8 cellular contexts compared by ENCODE assay signal in the genomic region with DNA sequence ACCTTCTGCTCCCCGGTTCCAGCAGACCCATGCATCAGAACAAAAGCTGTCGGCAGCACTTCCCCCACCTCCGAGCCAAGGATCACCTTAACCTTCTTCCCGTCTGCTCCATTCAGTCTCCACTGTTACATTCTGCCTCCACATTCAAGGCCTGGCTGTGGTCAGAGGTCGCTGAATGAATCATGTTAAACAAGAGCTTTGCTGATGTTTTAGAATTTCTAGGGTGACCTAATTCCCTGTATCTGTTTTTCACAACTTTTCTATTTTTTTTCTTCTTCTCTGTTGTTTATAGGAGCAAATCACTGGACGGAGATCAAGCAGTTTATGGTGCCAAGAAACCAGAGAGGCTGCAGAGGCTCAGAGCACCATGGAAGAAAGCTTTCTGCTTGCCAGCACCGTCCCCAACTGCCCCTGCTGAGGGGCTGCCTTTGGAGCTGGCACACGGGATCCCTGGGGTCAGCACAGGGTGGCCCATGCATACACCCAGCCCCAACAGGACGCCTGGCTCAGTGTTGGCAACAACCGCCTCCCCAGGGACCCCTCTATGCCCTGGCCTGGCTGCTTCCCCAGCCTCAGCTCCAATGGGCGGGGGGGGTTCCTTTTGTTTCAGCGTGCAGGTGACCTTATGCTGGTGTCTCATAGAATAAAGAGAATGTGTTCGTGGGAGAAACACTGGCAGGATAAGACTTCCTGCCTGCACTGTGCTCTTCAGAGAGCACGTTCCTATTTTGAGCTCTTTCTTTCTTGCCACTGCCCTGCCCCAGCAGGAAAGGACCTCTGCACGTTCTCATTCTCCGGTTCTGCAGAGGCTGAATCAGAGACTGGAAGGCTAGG.
DNase-seq lines count a peak whose midpoint lies in the region; ATAC-seq and TF ChIP-seq lines count a peak whose summit lies in the region.

No MANE protein-coding gene starts in this region.

- H2AFZ ChIP-seq in neuron (ENCODE audit: low read depth, low read length) (peak overlapping the region; percentile 7), PC-3 (ENCODE audit: low read length) (no peak overlapping the region)

- intact Hi-C loops in PC-3 (cut with micrococcal nuclease) = no loop called here

- no peaks in the 10 kb centered on the region for H3K36me3 Mint-ChIP-seq in effector memory CD8-positive, alpha-beta T cell (ENCODE audit: insufficient read depth)

- peak overlapping the region in 1 of 2 donors; percentile 41 for H3K27ac Mint-ChIP-seq in effector memory CD8-positive, alpha-beta T cell

- no peak overlapping the region for H3K9ac ChIP-seq in PC-3 (ENCODE audit: low read length)

- H3K4me3 ChIP-seq in BE2C (ENCODE audit: low read depth, low read length) (no peak overlapping the region), neuron (ENCODE audit: low read length) (no peak overlapping the region), PC-3 (ENCODE audit: low read length) (no peak overlapping the region)

- H3K27ac ChIP-seq in PC-3 (ENCODE audit: low read length) = no peak overlapping the region

- no peaks in the 10 kb centered on the region for H3F3A ChIP-seq in PC-3 (ENCODE audit: low read length, unreplicated experiment)

- H3K4me1 Mint-ChIP-seq in effector memory CD8-positive, alpha-beta T cell (ENCODE audit: low read depth in 2 of 2) = peaks cover 5 to 25% of the 10 kb centered on the region in 2 donors

- H3K27me3 Mint-ChIP-seq in effector memory CD8-positive, alpha-beta T cell = peaks cover 0 to 6% of the 10 kb centered on the region in 2 donors

- no TSS peak for BruUV-seq in PC-3 (replicated peaks; lab: Mats Ljungman, UMichigan)

- no peak for TF ChIP-seq CTCF in BE2C (IDR thresholded peaks at IDR 0.05; ENCODE audit: low read depth, low read length)
- no peak for TF ChIP-seq CTCF in PC-3 (conservative IDR thresholded peaks at IDR 0.05; ENCODE audit: low read depth, low read length)

- peak overlapping the region; percentile 45 to 47 for H3K4me3 Mint-ChIP-seq in effector memory CD8-positive, alpha-beta T cell

- CTCF ChIA-PET in PC-3 (lab: Charles Lee) = no interaction called here

- H3K4me2 ChIP-seq in PC-3 (ENCODE audit: low read length) = no peak overlapping the region

- H3K9me2 ChIP-seq in PC-3 (replicated peaks; ENCODE audit: low read length) = no peaks in the 10 kb centered on the region

- no peaks in the 10 kb centered on the region for H3K9me3 Mint-ChIP-seq in effector memory CD8-positive, alpha-beta T cell

- H3K4me1 ChIP-seq in BE2C (no peaks in the 10 kb centered on the region; the same call in 1 of the 2 replicates), neuron (ENCODE audit: insufficient read depth, low read length) (peaks cover 20% of the 10 kb centered on the region), PC-3 (ENCODE audit: insufficient read depth, low read length) (peaks cover 13% of the 10 kb centered on the region)

- DNase-seq in BE2C (peak; percentile 28), MV-4-11 (lab: John Stamatoyannopoulos, UW) (peak; percentile 25), PC-3 (no peak), pons (ENCODE audit: low spot score) (no peak), iPS-NIHi7 (ENCODE audit: extremely low spot score) (no peak)
- no peak for DNase-seq in effector memory CD8-positive, alpha-beta T cell

- POLR2A ChIA-PET in PC-3 (lab: Charles Lee; ENCODE audit: unreplicated experiment) = no interaction called here

- H4K20me1 ChIP-seq in PC-3 (ENCODE audit: low read length) = no peaks in the 10 kb centered on the region

- H3K27me3 ChIP-seq in BE2C = no peaks in the 10 kb centered on the region
- no peaks in the 10 kb centered on the region for H3K27me3 ChIP-seq in neuron (ENCODE audit: insufficient read depth, low read length)
- H3K27me3 ChIP-seq in PC-3 (ENCODE audit: low read length) = no peaks in the 10 kb centered on the region

- no peaks in the 10 kb centered on the region for H3K79me2 ChIP-seq in PC-3 (ENCODE audit: low read length)

- H3K36me3 ChIP-seq in BE2C = no peaks in the 10 kb centered on the region
- no peaks in the 10 kb centered on the region for H3K36me3 ChIP-seq in neuron (ENCODE audit: insufficient read depth, low read length)
- H3K36me3 ChIP-seq in PC-3 (ENCODE audit: low read depth, low read length) = no peaks in the 10 kb centered on the region

- H3K9me3 ChIP-seq in BE2C = no peaks in the 10 kb centered on the region
- H3K9me3 ChIP-seq in neuron (ENCODE audit: low read length) = no peaks in the 10 kb centered on the region
- no peaks in the 10 kb centered on the region for H3K9me3 ChIP-seq in PC-3 (ENCODE audit: low read length)

- peak; percentile 33 for ATAC-seq in effector memory CD8-positive, alpha-beta T cell (replicated peaks)
- ATAC-seq in PC-3 (no peak), GM18858 (IDR thresholded peaks at IDR 0.05; ENCODE audit: unreplicated experiment) (no peak)

Comparison
In these comparisons a context has a peak if more than half of its experiments do, and no peak if none do; other contexts are left out.
1. DNase-seq: peak in BE2C (single experiment) and MV-4-11 (single experiment); none in effector memory CD8-positive, alpha-beta T cell (0 of 3), PC-3 (single experiment), pons (single experiment) and iPS-NIHi7 (single experiment).